ENCODE assay signal across 21 cellular contexts in genomic region chr19:54133957-54134590, GRCh38. TPM values are rescaled to one million over a fixed set of nuclear protein-coding genes. Genes with fewer than 3 reads are reported as not detected.
DNase-seq lines count a peak whose midpoint lies in the region; ATAC-seq, FAIRE-seq and TF ChIP-seq lines count a peak whose summit lies in the region.
"Had no signal": no experiment of that assay in that cellular context is flagged by ENCODE, and none has a peak within 500 bp of the region (broad histone marks: within the 10 kb centered on the region; RNA-seq: fewer than 3 reads in every experiment).

No MANE protein-coding gene starts in this region.

- peaks cover 7% of the 10 kb centered on the region for H3K9me3 Mint-ChIP-seq in GM23338
- H3K9me3 Mint-ChIP-seq: activated CD4-positive, alpha-beta T cell treated with anti-CD3 and anti-CD28 coated beads, Interleukin-2, amount 10 ng/mL, durations not matched to agents 7 days and 5 days; CD8-positive, alpha-beta memory T cell; stimulated activated naive B cell treated with anti-CD40 and anti-IgM and Interleukin-4, amounts not matched to agents 10 μg/mL and 1 μg/mL and 100 μg/mL, for 72 hours had no signal

- peak overlapping the region; percentile 55 for H3K4me2 ChIP-seq in GM23338
- H3K4me2 ChIP-seq: hepatocyte, KMS-11 had no signal

- H3K27ac Mint-ChIP-seq in GM23338, result peak overlapping the region; percentile 35; the same call in 1 of the 2 replicates
- H3K27ac Mint-ChIP-seq: activated CD4-positive, alpha-beta T cell treated with anti-CD3 and anti-CD28 coated beads, Interleukin-2, amount 10 ng/mL, durations not matched to agents 7 days and 5 days; stimulated activated naive B cell treated with anti-CD40 and anti-IgM and Interleukin-4, amounts not matched to agents 10 μg/mL and 1 μg/mL and 100 μg/mL, for 72 hours had no signal

- intact Hi-C loops in Panc1 (cut with micrococcal nuclease; ENCODE audit: unreplicated experiment), result no loop called here

- H3K27me3 Mint-ChIP-seq in GM23338 (ENCODE audit: insufficient read depth, low read depth, poor library complexity), result peaks cover 22% of the 10 kb centered on the region
- H3K27me3 Mint-ChIP-seq: activated CD4-positive, alpha-beta T cell treated with anti-CD3 and anti-CD28 coated beads, Interleukin-2, amount 10 ng/mL, durations not matched to agents 7 days and 5 days; stimulated activated naive B cell treated with anti-CD40 and anti-IgM and Interleukin-4, amounts not matched to agents 10 μg/mL and 1 μg/mL and 100 μg/mL, for 72 hours had no signal

- H3K27me3 ChIP-seq in GM23338 (ENCODE audit: insufficient read depth) (no peaks in the 10 kb centered on the region), Panc1 (ENCODE audit: control insufficient read depth, insufficient read depth, low read length) (no peaks in the 10 kb centered on the region), bronchial epithelial cell (ENCODE audit: control insufficient read depth, insufficient read depth, low read length) (no peaks in the 10 kb centered on the region)
- H3K27me3 ChIP-seq: hepatocyte, testis had no signal

- TF ChIP-seq CTCF in GM23338 (conservative IDR thresholded peaks at IDR 0.05; ENCODE audit: low read depth in 2 of 2) (no peak), Panc1 (IDR thresholded peaks at IDR 0.05) (no peak), bronchial epithelial cell (IDR thresholded peaks at IDR 0.05; ENCODE audit: insufficient read depth, low read length, severe bottlenecking) (no peak)

- POLR2A ChIA-PET in Panc1 (lab: Charles Lee), result no interaction called here

- peaks cover 6% of the 10 kb centered on the region for H4K20me1 ChIP-seq in GM23338 (replicated peaks; ENCODE audit: insufficient read depth)

- no peak for ATAC-seq in GM23338
- ATAC-seq in Panc1, result no peak
- ATAC-seq in HG02870 (IDR thresholded peaks at IDR 0.05; ENCODE audit: unreplicated experiment), result no peak
- ATAC-seq: GM12878; stimulated activated naive B cell treated with anti-CD40 and anti-IgM and Interleukin-4, amounts not matched to agents 10 μg/mL and 1 μg/mL and 100 μg/mL, for 72 hours had no signal

- BruUV-seq in Panc1 (replicated peaks; lab: Mats Ljungman, UMichigan), result no TSS peak

- no peaks in the 10 kb centered on the region for H3K9me3 ChIP-seq in Panc1 (ENCODE audit: control insufficient read depth, insufficient read depth, low read depth, low read length)
- H3K9me3 ChIP-seq: testis had no signal

- H3K27ac ChIP-seq in GM23338 (ENCODE audit: low read depth), result peak overlapping the region; percentile 97
- peak overlapping the region; percentile 18; the same call in 1 of the 2 replicates for H3K27ac ChIP-seq in Panc1 (ENCODE audit: low read length)
- H3K27ac ChIP-seq: hepatocyte, KMS-11, testis had no signal

- H3K4me1 Mint-ChIP-seq in GM23338, result peaks cover 15% of the 10 kb centered on the region

- H3K4me3 ChIP-seq in GM23338 (0 out of 2 replicates have a peak overlapping the region, but pooled peaks have one; percentile 20), Panc1 (ENCODE audit: low read depth in 2 of 2, low read length in 2 of 2) (no peak overlapping the region), bronchial epithelial cell (ENCODE audit: low read depth, low read length) (no peak overlapping the region)
- H3K4me3 ChIP-seq: GM12878, hepatocyte, skin epidermis, testis had no signal

- peaks cover 30% of the 10 kb centered on the region for H3K36me3 Mint-ChIP-seq in GM23338 (ENCODE audit: low read depth)

- no peaks in the 10 kb centered on the region for H3K9me2 ChIP-seq in GM23338 (ENCODE audit: insufficient read depth)

- no peaks in the 10 kb centered on the region for H3K36me3 ChIP-seq in GM23338 (ENCODE audit: insufficient read depth)
- H3K36me3 ChIP-seq in Panc1 (ENCODE audit: control insufficient read depth, insufficient read depth, low read length), result peaks cover 2% of the 10 kb centered on the region
- H3K36me3 ChIP-seq in bronchial epithelial cell (ENCODE audit: control insufficient read depth, insufficient read depth, low read length), result peaks cover 4% of the 10 kb centered on the region

- in situ Hi-C loops in Panc1 (cut with HindIII; ENCODE audit: low pct_unique_long_range_greater_than_20kb, low sequenced_read_pairs), result no loop called here

- H3F3A ChIP-seq in GM23338 (replicated peaks; ENCODE audit: low read depth), result peaks cover 13% of the 10 kb centered on the region

- H3K4me3 Mint-ChIP-seq in GM23338, result peak overlapping the region; percentile 32; the same call in 1 of the 3 replicates
- H3K4me3 Mint-ChIP-seq: activated CD4-positive, alpha-beta T cell treated with anti-CD3 and anti-CD28 coated beads, Interleukin-2, amount 10 ng/mL, durations not matched to agents 7 days and 5 days; stimulated activated naive B cell treated with anti-CD40 and anti-IgM and Interleukin-4, amounts not matched to agents 10 μg/mL and 1 μg/mL and 100 μg/mL, for 72 hours had no signal

- no peak overlapping the region for H2AFZ ChIP-seq in GM23338
- H2AFZ ChIP-seq: hepatocyte had no signal

- DNase-seq in GM23338 (ENCODE audit: low spot score) (peak; percentile 69), Panc1 (ENCODE audit: low read depth, low spot score) (no peak), bronchial epithelial cell (ENCODE audit: low read depth) (no peak), left kidney (ENCODE audit: low read depth, low spot score) (peak; percentile 18), putamen (ENCODE audit: low spot score) (no peak), NCI-H128 (lab: John Stamatoyannopoulos, UW; ENCODE audit: unreplicated experiment) (no peak)
- DNase-seq: activated CD4-positive, alpha-beta T cell treated with anti-CD3 and anti-CD28 coated beads, Interleukin-2, amount 10 ng/mL, durations not matched to agents 7 days and 5 days; activated gamma-delta T cell treated with Interleukin-2 at 50 U/mL for 16 hours; CD8-positive, alpha-beta memory T cell; NCI-H1694; NCI-H748 treated with DMSO at 0.1 percent for 48 hours; Right ventricle myocardium superior; stimulated activated CD4-positive, alpha-beta T cell treated with anti-CD3 and anti-CD28 coated beads, Interleukin-1b, Interleukin-23, amount 100 ng/mL, for 48 hours; stimulated activated naive B cell treated with anti-CD40 and anti-IgM and Interleukin-4, amounts not matched to agents 10 μg/mL and 1 μg/mL and 100 μg/mL, for 72 hours; testis had no signal

- FAIRE-seq in bronchial epithelial cell (lab: Jason Lieb, UNC), result peak; percentile 13
- FAIRE-seq: GM12878, HTR-8/SVneo had no signal

- CTCF ChIA-PET in Panc1 (lab: Charles Lee), result no interaction called here

- H3K79me2 ChIP-seq in GM23338 (replicated peaks; ENCODE audit: insufficient read depth), result peaks cover 11% of the 10 kb centered on the region

- peaks cover 7% of the 10 kb centered on the region for H3K4me1 ChIP-seq in GM23338 (ENCODE audit: insufficient read depth)
- peaks cover 8% of the 10 kb centered on the region for H3K4me1 ChIP-seq in Panc1 (ENCODE audit: control insufficient read depth, insufficient read depth, low read length)

TF ChIP-seq in GM23338, 12 proteins besides CTCF, POLR2A, EP300 and RAD21 (continues in another document):
- TF ChIP-seq ZNF331 (CRISPR knock-in tag; IDR thresholded peaks at IDR 0.05; ENCODE audit: low read depth) (no peak), STAT1 (IDR thresholded peaks at IDR 0.05; ENCODE audit: unreplicated experiment) (no peak), ZNF114 (CRISPR knock-in tag; IDR thresholded peaks at IDR 0.05) (no peak), EZH2 (IDR thresholded peaks at IDR 0.05; ENCODE audit: low read depth, unreplicated experiment) (no peak), EZH2phosphoT487 (IDR thresholded peaks at IDR 0.05; ENCODE audit: unreplicated experiment) (no peak), NANOG (IDR thresholded peaks at IDR 0.05; ENCODE audit: borderline replicate concordance) (no peak)
- TF ChIP-seq, protein P1, sequence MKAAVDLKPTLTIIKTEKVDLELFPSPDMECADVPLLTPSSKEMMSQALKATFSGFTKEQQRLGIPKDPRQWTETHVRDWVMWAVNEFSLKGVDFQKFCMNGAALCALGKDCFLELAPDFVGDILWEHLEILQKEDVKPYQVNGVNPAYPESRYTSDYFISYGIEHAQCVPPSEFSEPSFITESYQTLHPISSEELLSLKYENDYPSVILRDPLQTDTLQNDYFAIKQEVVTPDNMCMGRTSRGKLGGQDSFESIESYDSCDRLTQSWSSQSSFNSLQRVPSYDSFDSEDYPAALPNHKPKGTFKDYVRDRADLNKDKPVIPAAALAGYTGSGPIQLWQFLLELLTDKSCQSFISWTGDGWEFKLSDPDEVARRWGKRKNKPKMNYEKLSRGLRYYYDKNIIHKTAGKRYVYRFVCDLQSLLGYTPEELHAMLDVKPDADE (IDR thresholded peaks at IDR 0.05), result no peak

RNA-seq across cellular contexts. Expression of gene CNOT3, which starts 3.5 kb away (rescaled TPM):
- 47.0 and 61.2 TPM in 2 replicates for total RNA-seq in GM23338 (2014; rRNA removed; shearing (Covaris generic))
- 36.4 and 39.7 TPM in 2 replicates for polyA plus RNA-seq in GM23338 (2016; fragmentation: Nextera tagmentation; extraction: Ambion mirVana)
- total RNA-seq in Panc1 (2021; ENCODE audit: unreplicated experiment), result 111 TPM
- polyA plus RNA-seq in Panc1 (2012; ENCODE audit: insufficient read length), result 184 TPM
- total RNA-seq in bronchial epithelial cell, result 6.1 and 11.4 TPM in 2 replicates

RNA-seq across cellular contexts. Expression of gene PRPF31, which starts 18.5 kb away (rescaled TPM):
- total RNA-seq in GM23338 (2014; rRNA removed; shearing (Covaris generic)), result 79.3 and 83.3 TPM in 2 replicates
- 86.3 and 94.2 TPM in 2 replicates for polyA plus RNA-seq in GM23338 (2016; fragmentation: Nextera tagmentation; extraction: Ambion mirVana)
- total RNA-seq in Panc1 (2021; ENCODE audit: unreplicated experiment) (117 TPM), bronchial epithelial cell (37.8 and 47.1 TPM in 2 replicates)
- 159 TPM for polyA plus RNA-seq in Panc1 (2012; ENCODE audit: insufficient read length)

RNA-seq across cellular contexts. Expression of gene TFPT, which starts 18.6 kb away (rescaled TPM):
- total RNA-seq in GM23338 (2014; rRNA removed; shearing (Covaris generic)), result 12.0 and 16.2 TPM in 2 replicates
- polyA plus RNA-seq in GM23338 (2016; fragmentation: Nextera tagmentation; extraction: Ambion mirVana), result 18.3 and 18.9 TPM in 2 replicates
- 45.4 TPM for total RNA-seq in Panc1 (2021; ENCODE audit: unreplicated experiment)
- 73.2 TPM for polyA plus RNA-seq in Panc1 (2012; ENCODE audit: insufficient read length)
- total RNA-seq in bronchial epithelial cell, result 6.1 and 11.3 TPM in 2 replicates

RNA-seq across cellular contexts. Expression of gene LENG1, which starts 25.4 kb away (rescaled TPM):
- 4.7 TPM in 2 replicates for total RNA-seq in GM23338 (2014; rRNA removed; shearing (Covaris generic))
- polyA plus RNA-seq in GM23338 (2016; fragmentation: Nextera tagmentation; extraction: Ambion mirVana), result 17.2 and 19.3 TPM in 2 replicates
- 11.2 TPM for total RNA-seq in Panc1 (2021; ENCODE audit: unreplicated experiment)
- polyA plus RNA-seq in Panc1 (2012; ENCODE audit: insufficient read length), result 19.3 TPM
- 9.7 and 13.4 TPM in 2 replicates for total RNA-seq in bronchial epithelial cell

RNA-seq across cellular contexts. Expression of gene NDUFA3, which starts 31.4 kb away (rescaled TPM):
- 27.6 and 28.4 TPM in 2 replicates for total RNA-seq in GM23338 (2014; rRNA removed; shearing (Covaris generic))
- polyA plus RNA-seq in GM23338 (2016; fragmentation: Nextera tagmentation; extraction: Ambion mirVana), result 691 and 851 TPM in 2 replicates
- 211 TPM for total RNA-seq in Panc1 (2021; ENCODE audit: unreplicated experiment)
- 524 TPM for polyA plus RNA-seq in Panc1 (2012; ENCODE audit: insufficient read length)
- 6.1 and 16.0 TPM in 2 replicates for total RNA-seq in bronchial epithelial cell

Comparison
In these comparisons a context has a peak if more than half of its experiments do, and no peak if none do; other contexts are left out.
1. DNase-seq: peak in GM23338 (single experiment) and left kidney (single experiment); none in Panc1 (single experiment), bronchial epithelial cell (single experiment), putamen (single experiment) and NCI-H128 (single experiment).